Comparison of ENCODE assay signal across 8 cellular contexts in genomic region chr7:65036526-65036925, GRCh38. TPM values are rescaled to one million over a fixed set of nuclear protein-coding genes. Genes with fewer than 3 reads are reported as not detected.
DNase-seq lines count a peak whose midpoint lies in the region; ATAC-seq, FAIRE-seq and TF ChIP-seq lines count a peak whose summit lies in the region.
"Not testable (repeated sequence)": the region's sequence is repeated elsewhere in the genome, so short reads cannot be mapped to it uniquely, and the experiment has no call there.

No MANE protein-coding gene starts in this region.

- not testable (repeated sequence) for H3K27me3 ChIP-seq in MM.1S (replicated peaks; ENCODE audit: insufficient read depth, low read length); adrenal gland; gastroesophageal sphincter

- WGBS in adrenal gland, 4 donors, result 32 to 42% (median 37%) methylated on average over 2 of the region's 2 CpGs
- 6% methylated on average over 2 of the region's 2 CpGs; no CpG with 5 or more reads in 1 of the 2 donors for WGBS in gastroesophageal sphincter (ENCODE audit: low coverage in 1 of 2), 2 donors

- H3K27ac ChIP-seq in MM.1S (ENCODE audit: low read length) (peak overlapping the region; percentile 64; the same call in 1 of the 2 replicates), adrenal gland (peak overlapping the region in 4 of 5 donors; percentile 41 to 73 (median 58)), gastroesophageal sphincter (peak overlapping the region in 3 of 4 donors; percentile 41 to 66 (median 64)), substantia nigra (ENCODE audit: low read depth, low read length, poor library complexity, severe bottlenecking) (peak overlapping the region; percentile 51)

- H3K4me1 ChIP-seq in MM.1S (ENCODE audit: low read length), result not testable (repeated sequence)
- peaks cover 0 to 11% of the 10 kb centered on the region in 2 donors for H3K4me1 ChIP-seq in adrenal gland (replicated peaks in 1 of 2)
- H3K4me1 ChIP-seq in gastroesophageal sphincter, result peaks cover 0 to 28% (median 0%) of the 10 kb centered on the region in 3 donors

- ATAC-seq in gastroesophageal sphincter, result peak; percentile 4

- not testable (repeated sequence) for H3K36me3 ChIP-seq in MM.1S (replicated peaks; ENCODE audit: insufficient read depth, low read length); adrenal gland (replicated peaks in 1 of 2); gastroesophageal sphincter

- not testable (repeated sequence) for H3K9me3 ChIP-seq in MM.1S (replicated peaks; ENCODE audit: insufficient read depth, low read length); adrenal gland (replicated peaks in 1 of 3); gastroesophageal sphincter

- H4K20me1 ChIP-seq in MM.1S (ENCODE audit: insufficient read depth, low read length), result not testable (repeated sequence)

- intact Hi-C loops in adrenal gland (cut with DNase I), result not testable (repeated sequence)

- H2AFZ ChIP-seq in MM.1S (ENCODE audit: low read length), result 0 out of 2 replicates have a peak overlapping the region, but pooled peaks have one; percentile 48

- TF ChIP-seq POLR2A in GM12892 (IDR thresholded peaks at IDR 0.05; ENCODE audit: low read depth, low read length); adrenal gland (IDR thresholded peaks at IDR 0.05); gastroesophageal sphincter (IDR thresholded peaks at IDR 0.05): not testable (repeated sequence)

- peak; percentile 64 for FAIRE-seq in GM12892 (lab: Jason Lieb, UNC)

- DNase-seq in Ammon's horn (ENCODE audit: low spot score) (peak; percentile 56), MM.1S (peak; percentile 18), OCI-M1 (lab: John Stamatoyannopoulos, UW) (peak; percentile 78), adrenal gland (peak in 3 of 7 donors; percentile 32 to 52 (median 40)), medulla oblongata (ENCODE audit: extremely low spot score) (peak; percentile 77), substantia nigra (lab: John Stamatoyannopoulos, UW) (peak in 16 of 49 donors; percentile 1 to 35 (median 10))
- DNase-seq in GM12892 (ENCODE audit: insufficient read length), result not testable (repeated sequence)

- H3K4me2 ChIP-seq in MM.1S (ENCODE audit: low read depth, low read length), result peak overlapping the region; percentile 37; the same call in 1 of the 2 replicates

- not testable (repeated sequence) for H3K4me3 ChIP-seq in MM.1S (ENCODE audit: low read length); adrenal gland; gastroesophageal sphincter

- H3K9ac ChIP-seq in MM.1S (ENCODE audit: low read length), result not testable (repeated sequence)

- peaks cover 18% of the 10 kb centered on the region for H3K79me2 ChIP-seq in MM.1S (ENCODE audit: low read length)

- H3F3A ChIP-seq in MM.1S (ENCODE audit: insufficient read depth, low read length), result peaks cover 11% of the 10 kb centered on the region

- TF ChIP-seq CTCF in MM.1S (IDR thresholded peaks at IDR 0.05; ENCODE audit: low read length); adrenal gland (IDR thresholded peaks at IDR 0.05); gastroesophageal sphincter (IDR thresholded peaks at IDR 0.05): not testable (repeated sequence)

- H3K9me2 ChIP-seq in MM.1S (replicated peaks; ENCODE audit: insufficient read depth, low read length), result not testable (repeated sequence)

- TF ChIP-seq EP300 in gastroesophageal sphincter (IDR thresholded peaks at IDR 0.05), result not testable (repeated sequence)

RNA-seq across cellular contexts. Expression of gene ERV3-1, which starts 30.0 kb away (rescaled TPM):
- 9.1 TPM for polyA plus RNA-seq in GM12892 (2012; ENCODE audit: missing spikeins)
- 100 to 1,000 TPM in 2 of 8 donors, 10 to 100 TPM in 6; 37.6 to 180 (median 68.5) TPM for total RNA-seq in adrenal gland
- polyA plus RNA-seq in adrenal gland, result 10 to 100 TPM in 2 of 3 donors, 1 to 10 TPM in 1; 9.6 to 67.7 (median 18.6) TPM
- total RNA-seq in gastroesophageal sphincter, result 10 to 100 TPM in 2 of 4 donors, 1 to 10 TPM in 2; 5.6 to 17.7 (median 9.4) TPM

RNA-seq across cellular contexts. Expression of gene ZNF117, which starts 45.7 kb away (rescaled TPM):
- polyA plus RNA-seq in GM12892 (2012; ENCODE audit: missing spikeins), result 5.7 TPM
- total RNA-seq in adrenal gland, result 10 to 100 TPM; 12.0 to 75.5 (median 39.9) TPM
- 10 to 100 TPM; 23.6 to 60.5 (median 29.9) TPM for polyA plus RNA-seq in adrenal gland
- total RNA-seq in gastroesophageal sphincter, result 1 to 10 TPM; 1.9 to 8.4 (median 4.4) TPM
